ENCODE assay signal across 8 cellular contexts in the genomic region with DNA sequence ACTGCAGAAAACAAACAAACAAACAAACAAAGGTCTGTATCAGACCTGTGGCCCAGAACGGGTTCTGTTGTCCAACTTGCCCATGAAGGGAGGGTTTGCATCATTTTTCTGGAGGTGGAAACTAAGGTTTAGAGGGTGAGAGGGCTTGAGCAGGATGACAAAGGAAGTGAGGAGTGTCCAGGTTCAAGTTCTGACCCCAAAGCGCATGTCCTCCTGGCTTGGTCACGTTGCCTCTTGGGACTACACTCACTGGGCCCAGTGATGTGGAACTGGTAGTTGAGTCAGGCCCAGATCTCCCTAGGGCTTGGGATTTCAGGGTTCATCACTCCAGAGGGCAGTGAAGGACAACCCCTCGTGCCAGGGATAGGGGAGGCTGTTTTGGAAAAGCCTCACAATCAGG. TPM values are rescaled to one million over a fixed set of nuclear protein-coding genes. Genes with fewer than 3 reads are reported as not detected.
DNase-seq lines count a peak whose midpoint lies in the region; ATAC-seq and TF ChIP-seq lines count a peak whose summit lies in the region.

No MANE protein-coding gene starts in this region.

- ATAC-seq in HG03039 (IDR thresholded peaks at IDR 0.05; ENCODE audit: unreplicated experiment): no peak

- peak overlapping the region; percentile 97 for H3K27ac Mint-ChIP-seq in dendritic cell treated with granulocyte-macrophage colony-stimulating factor and Interleukin-4, amounts not matched to agents 40 ng/mL and 50 ng/mL, for 4 days
- no peak overlapping the region for H3K27ac Mint-ChIP-seq in neural progenitor cell

- peak overlapping the region; percentile 96 to 100 (median 99) for H3K27ac ChIP-seq in BLaER1 treated with 17β-estradiol and CSF1 and Interleukin-3, amounts not matched to agents 10 nM and 100 nM
- no peak overlapping the region for H3K27ac ChIP-seq in MM.1S (ENCODE audit: low read length)
- H3K27ac ChIP-seq in neural progenitor cell: no peak overlapping the region

- H3K4me3 Mint-ChIP-seq in dendritic cell treated with granulocyte-macrophage colony-stimulating factor and Interleukin-4, amounts not matched to agents 40 ng/mL and 50 ng/mL, for 4 days: peak overlapping the region; percentile 93
- peak overlapping the region; percentile 75 for H3K4me3 Mint-ChIP-seq in neural progenitor cell

- H3F3A ChIP-seq in MM.1S (ENCODE audit: insufficient read depth, low read length) (peaks cover 12% of the 10 kb centered on the region), neural progenitor cell (ENCODE audit: low read depth) (peaks cover 33% of the 10 kb centered on the region)

- intact Hi-C loops in dendritic cell treated with granulocyte-macrophage colony-stimulating factor and Interleukin-4, amounts not matched to agents 40 ng/mL and 50 ng/mL, for 4 days (cut with micrococcal nuclease): no loop called here

- H3K4me2 ChIP-seq in BLaER1 treated with 17β-estradiol and CSF1 and Interleukin-3, amounts not matched to agents 10 nM and 100 nM: peak overlapping the region; percentile 96 to 100 (median 99)
- H3K4me2 ChIP-seq in MM.1S (ENCODE audit: low read depth, low read length) (peak overlapping the region; percentile 96), neural progenitor cell (peak overlapping the region; percentile 76)

- H3K27me3 Mint-ChIP-seq in dendritic cell treated with granulocyte-macrophage colony-stimulating factor and Interleukin-4, amounts not matched to agents 40 ng/mL and 50 ng/mL, for 4 days: no peaks in the 10 kb centered on the region
- H3K27me3 Mint-ChIP-seq in neural progenitor cell (ENCODE audit: insufficient read depth, low read depth): peaks cover 5% of the 10 kb centered on the region

- H3K4me1 Mint-ChIP-seq in dendritic cell treated with granulocyte-macrophage colony-stimulating factor and Interleukin-4, amounts not matched to agents 40 ng/mL and 50 ng/mL, for 4 days (ENCODE audit: low read depth): peaks cover 84% of the 10 kb centered on the region
- peaks cover 79% of the 10 kb centered on the region for H3K4me1 Mint-ChIP-seq in neural progenitor cell

- TF ChIP-seq CTCF in MM.1S (IDR thresholded peaks at IDR 0.05; ENCODE audit: low read length): no peak
- TF ChIP-seq CTCF in neural progenitor cell (IDR thresholded peaks at IDR 0.05): no peak

- H3K9me3 ChIP-seq in BLaER1 treated with 17β-estradiol and CSF1 and Interleukin-3, amounts not matched to agents 10 nM and 100 nM (replicated peaks in 1 of 11): no peaks in the 10 kb centered on the region
- H3K9me3 ChIP-seq in MM.1S (replicated peaks; ENCODE audit: insufficient read depth, low read length) (no peaks in the 10 kb centered on the region), neural progenitor cell (ENCODE audit: low read depth) (no peaks in the 10 kb centered on the region)

- H3K4me3 ChIP-seq in BLaER1 treated with 17β-estradiol and CSF1 and Interleukin-3, amounts not matched to agents 10 nM and 100 nM: peak overlapping the region; percentile 80 to 99 (median 94)
- no peak overlapping the region for H3K4me3 ChIP-seq in MM.1S (ENCODE audit: low read length)
- H3K4me3 ChIP-seq in neural progenitor cell: no peak overlapping the region

- H3K79me2 ChIP-seq in MM.1S (ENCODE audit: low read length) (peaks cover 54% of the 10 kb centered on the region), neural progenitor cell (ENCODE audit: low read depth) (peaks cover 59% of the 10 kb centered on the region)

- H3K36me3 ChIP-seq in BLaER1 treated with 17β-estradiol and CSF1 and Interleukin-3, amounts not matched to agents 10 nM and 100 nM: peaks cover 26 to 50% (median 35%) of the 10 kb centered on the region in 11 experiments
- H3K36me3 ChIP-seq in MM.1S (replicated peaks; ENCODE audit: insufficient read depth, low read length) (no peaks in the 10 kb centered on the region), neural progenitor cell (no peaks in the 10 kb centered on the region)

- no peaks in the 10 kb centered on the region for H3K27me3 ChIP-seq in BLaER1 treated with 17β-estradiol and CSF1 and Interleukin-3, amounts not matched to agents 10 nM and 100 nM
- H3K27me3 ChIP-seq in MM.1S (replicated peaks; ENCODE audit: insufficient read depth, low read length) (no peaks in the 10 kb centered on the region), neural progenitor cell (no peaks in the 10 kb centered on the region)

- peaks cover 64% of the 10 kb centered on the region for H3K36me3 Mint-ChIP-seq in dendritic cell treated with granulocyte-macrophage colony-stimulating factor and Interleukin-4, amounts not matched to agents 40 ng/mL and 50 ng/mL, for 4 days (ENCODE audit: low read depth)
- peaks cover 5% of the 10 kb centered on the region for H3K36me3 Mint-ChIP-seq in neural progenitor cell

- H4K20me1 ChIP-seq in BLaER1 treated with 17β-estradiol and CSF1 and Interleukin-3, amounts not matched to agents 10 nM and 100 nM: peaks cover 44 to 60% (median 58%) of the 10 kb centered on the region in 11 experiments
- H4K20me1 ChIP-seq in MM.1S (ENCODE audit: insufficient read depth, low read length) (no peaks in the 10 kb centered on the region), neural progenitor cell (ENCODE audit: low read depth) (peaks cover 59% of the 10 kb centered on the region)

- no peaks in the 10 kb centered on the region for H3K9me2 ChIP-seq in MM.1S (replicated peaks; ENCODE audit: insufficient read depth, low read length)

- no peak for DNase-seq in MM.1S
- DNase-seq in neural progenitor cell (ENCODE audit: low spot score): no peak
- no peak for DNase-seq in SHP77 (lab: John Stamatoyannopoulos, UW)
- no peak for DNase-seq in stimulated activated CD4-positive, alpha-beta T cell treated with anti-CD3 and anti-CD28 coated beads, Interleukin-2, amount 100 ng/mL, for 24 hours
- DNase-seq in NK-92 treated with Interleukin-12 subunit alpha and Interleukin-12 subunit beta, amount 100 ng/mL, for 24 hours (lab: John Stamatoyannopoulos, UW): no peak

- H2AFZ ChIP-seq in MM.1S (ENCODE audit: low read length) (no peak overlapping the region), neural progenitor cell (replicated peaks) (no peak overlapping the region)

- H3K4me1 ChIP-seq in BLaER1 treated with 17β-estradiol and CSF1 and Interleukin-3, amounts not matched to agents 10 nM and 100 nM: peaks cover 85 to 92% (median 90%) of the 10 kb centered on the region in 10 experiments
- H3K4me1 ChIP-seq in MM.1S (ENCODE audit: low read length) (peaks cover 51% of the 10 kb centered on the region), neural progenitor cell (peaks cover 33% of the 10 kb centered on the region)

- H3K9ac ChIP-seq in BLaER1 treated with 17β-estradiol and CSF1 and Interleukin-3, amounts not matched to agents 10 nM and 100 nM: peak overlapping the region; percentile 99 to 100 (median 100)
- H3K9ac ChIP-seq in MM.1S (ENCODE audit: low read length): no peak overlapping the region
- H3K9ac ChIP-seq in neural progenitor cell: no peak overlapping the region

- H3K9me3 Mint-ChIP-seq in dendritic cell treated with granulocyte-macrophage colony-stimulating factor and Interleukin-4, amounts not matched to agents 40 ng/mL and 50 ng/mL, for 4 days: no peaks in the 10 kb centered on the region
- no peaks in the 10 kb centered on the region for H3K9me3 Mint-ChIP-seq in neural progenitor cell

RNA-seq across cellular contexts. Expression of a gene that starts 1.8 kb away (rescaled TPM):
- total RNA-seq in neural progenitor cell (ENCODE audit: low replicate concordance): 12.7 and 41.0 TPM in 2 replicates

Comparison
In these comparisons a context has a peak if more than half of its experiments do, and no peak if none do; other contexts are left out.
1. H3K27ac ChIP-seq: peak in BLaER1 treated with 17β-estradiol and CSF1 and Interleukin-3, amounts not matched to agents 10 nM and 100 nM (11 of 11); none in MM.1S (single experiment) and neural progenitor cell (single experiment).
2. H3K4me3 ChIP-seq: peak in BLaER1 treated with 17β-estradiol and CSF1 and Interleukin-3, amounts not matched to agents 10 nM and 100 nM (10 of 10); none in MM.1S (single experiment) and neural progenitor cell (single experiment).
3. H3K9ac ChIP-seq: peak in BLaER1 treated with 17β-estradiol and CSF1 and Interleukin-3, amounts not matched to agents 10 nM and 100 nM (11 of 11); none in MM.1S (single experiment) and neural progenitor cell (single experiment).
4. Peak in every context shown above with its lines, with median percentiles within 50 percentile points of each other: H3K4me2 ChIP-seq.